12 cellular contexts compared by ENCODE assay signal in the genomic region with DNA sequence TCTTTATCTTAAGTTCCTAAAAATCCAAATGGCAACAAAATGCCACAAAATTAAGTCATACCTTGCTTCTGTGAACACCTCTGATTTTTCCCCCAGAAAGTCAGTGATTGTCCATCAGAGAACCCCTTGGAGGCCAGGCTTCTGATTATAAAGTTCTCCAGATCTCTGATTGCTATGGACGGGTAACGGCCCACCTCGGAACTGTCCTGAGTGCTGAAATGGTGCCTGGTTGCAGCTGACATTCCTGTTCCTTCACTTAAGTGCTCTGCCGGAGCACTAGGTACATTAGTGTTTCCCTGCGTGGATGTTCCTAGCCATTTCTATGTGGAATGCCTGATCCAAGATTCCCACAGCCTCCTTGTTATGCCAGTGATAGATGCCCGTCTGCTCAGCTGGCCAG.
DNase-seq lines count a peak whose midpoint lies in the region; ATAC-seq and TF ChIP-seq lines count a peak whose summit lies in the region.
"Had no signal": no experiment of that assay in that cellular context is flagged by ENCODE, and none has a peak within 500 bp of the region (broad histone marks: within the 10 kb centered on the region; RNA-seq: fewer than 3 reads in every experiment).

No MANE protein-coding gene starts in this region.

- no peak overlapping the region for H3K4me3 ChIP-seq in astrocyte of the cerebellum (ENCODE audit: low read depth, low read length)
- H3K4me3 ChIP-seq: upper lobe of left lung had no signal

- intact Hi-C loops in Calu3 (cut with micrococcal nuclease; ENCODE audit: unreplicated experiment): no loop called here

- no peaks in the 10 kb centered on the region for H3K4me1 Mint-ChIP-seq in Calu3 (ENCODE audit: low read depth, unreplicated experiment)
- H3K4me1 Mint-ChIP-seq: memory B cell had no signal

- in situ Hi-C loops in KBM-7 (cut with MboI; ENCODE audit: low pct_unique_long_range_greater_than_20kb, low sequenced_read_pairs): no loop called here
- in situ Hi-C loops in astrocyte of the cerebellum (cut with HindIII; ENCODE audit: low sequenced_read_pairs): no loop called here

- no peak overlapping the region for H3K4me3 Mint-ChIP-seq in Calu3 (ENCODE audit: low read depth, unreplicated experiment)
- H3K4me3 Mint-ChIP-seq: memory B cell had no signal

- BruUV-seq in Calu3 (replicated peaks; lab: Mats Ljungman, UMichigan): no TSS peak

- H3K27me3 Mint-ChIP-seq in Calu3 (ENCODE audit: unreplicated experiment): peaks cover 95% of the 10 kb centered on the region

- CTCF ChIA-PET in Calu3 (lab: Charles Lee): no interaction called here

- no peaks in the 10 kb centered on the region for H3K36me3 Mint-ChIP-seq in Calu3 (ENCODE audit: insufficient read depth, unreplicated experiment)
- H3K36me3 Mint-ChIP-seq: memory B cell had no signal

- no peak for ATAC-seq in HG02884 (IDR thresholded peaks at IDR 0.05; ENCODE audit: unreplicated experiment)

- TF ChIP-seq CTCF in Calu3 (IDR thresholded peaks at IDR 0.05; ENCODE audit: unreplicated experiment) (no peak), astrocyte of the cerebellum (IDR thresholded peaks at IDR 0.05; ENCODE audit: low read depth, low read length, missing control alignments) (no peak)

- no peaks in the 10 kb centered on the region for H3K9me3 Mint-ChIP-seq in Calu3 (ENCODE audit: low read depth, unreplicated experiment)
- H3K9me3 Mint-ChIP-seq: memory B cell had no signal

- no peak overlapping the region for H3K27ac Mint-ChIP-seq in Calu3 (ENCODE audit: unreplicated experiment)
- H3K27ac Mint-ChIP-seq: memory B cell had no signal

- DNase-seq in Calu3 (peak; percentile 28), KBM-7 (peak; percentile 8), astrocyte of the cerebellum (ENCODE audit: low read depth) (peak; percentile 20), kidney tubule cell (ENCODE audit: low spot score) (peak; percentile 5), SW 1271 (lab: John Stamatoyannopoulos, UW) (no peak), dedifferentiated amniotic fluid mesenchymal stem cell (ENCODE audit: extremely low spot score) (no peak), COR-L47 (lab: John Stamatoyannopoulos, UW) (no peak)
- DNase-seq: effector CD8-positive, alpha-beta T cell; NCI-H1105 treated with DMSO at 0.1 percent for 48 hours; upper lobe of left lung had no signal

Comparison
In these comparisons a context has a peak if more than half of its experiments do, and no peak if none do; other contexts are left out.
1. DNase-seq: peak in Calu3 (single experiment), KBM-7 (single experiment), astrocyte of the cerebellum (single experiment) and kidney tubule cell (single experiment); none in SW 1271 (0 of 2), dedifferentiated amniotic fluid mesenchymal stem cell (single experiment) and COR-L47 (single experiment).